ENCODE assay signal across 1 cellular context in the genomic region with DNA sequence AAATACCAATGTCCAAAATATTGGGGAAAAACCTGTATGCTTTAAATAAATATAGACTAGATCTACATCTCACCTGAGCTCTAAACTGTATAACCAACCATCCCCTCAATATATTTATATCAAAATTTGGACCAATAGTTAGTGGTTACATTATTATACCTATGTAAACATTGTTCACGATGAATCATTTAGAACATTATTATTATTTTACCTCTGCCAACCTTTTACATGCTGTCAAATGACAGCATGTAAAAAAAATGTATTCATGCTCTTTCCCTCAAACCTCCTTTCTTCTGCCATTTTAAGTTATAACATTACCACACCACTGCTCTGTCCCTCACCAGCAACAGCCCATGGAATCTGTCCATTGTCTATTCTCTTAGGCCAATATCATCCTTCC.
TF ChIP-seq lines count a peak whose summit lies in the region.

No MANE protein-coding gene starts in this region.

TF ChIP-seq in H1, 55 proteins besides CTCF, POLR2A, EP300 and RAD21:
- no peak for TF ChIP-seq CBX5 (IDR thresholded peaks at IDR 0.05; ENCODE audit: low read depth, low read length)
- TF ChIP-seq RFX5 (IDR thresholded peaks at IDR 0.05; ENCODE audit: borderline replicate concordance, low read depth, low read length) = no peak
- TF ChIP-seq SRF (IDR thresholded peaks at IDR 0.05; ENCODE audit: low read depth, low read length) = no peak
- no peak for TF ChIP-seq CREB1 (IDR thresholded peaks at IDR 0.05)
- TF ChIP-seq BCL11A (IDR thresholded peaks at IDR 0.05; ENCODE audit: low read depth in 2 of 2, low read length in 2 of 2) = no peak
- no peak for TF ChIP-seq HDAC2 (IDR thresholded peaks at IDR 0.05; ENCODE audit: borderline replicate concordance in 1 of 2, low read depth in 2 of 2, low read length in 2 of 2)
- TF ChIP-seq, protein P1, sequence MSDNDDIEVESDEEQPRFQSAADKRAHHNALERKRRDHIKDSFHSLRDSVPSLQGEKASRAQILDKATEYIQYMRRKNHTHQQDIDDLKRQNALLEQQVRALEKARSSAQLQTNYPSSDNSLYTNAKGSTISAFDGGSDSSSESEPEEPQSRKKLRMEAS (IDR thresholded peaks at IDR 0.05) = no peak
- TF ChIP-seq GTF2F1 (IDR thresholded peaks at IDR 0.05; ENCODE audit: borderline replicate concordance, low read depth, low read length) = no peak
- no peak for TF ChIP-seq RXRA (IDR thresholded peaks at IDR 0.05; ENCODE audit: insufficient read depth, low read depth, low read length)
- TF ChIP-seq JUN (IDR thresholded peaks at IDR 0.05; ENCODE audit: low read depth, low read length) = no peak
- TF ChIP-seq, protein P2, sequence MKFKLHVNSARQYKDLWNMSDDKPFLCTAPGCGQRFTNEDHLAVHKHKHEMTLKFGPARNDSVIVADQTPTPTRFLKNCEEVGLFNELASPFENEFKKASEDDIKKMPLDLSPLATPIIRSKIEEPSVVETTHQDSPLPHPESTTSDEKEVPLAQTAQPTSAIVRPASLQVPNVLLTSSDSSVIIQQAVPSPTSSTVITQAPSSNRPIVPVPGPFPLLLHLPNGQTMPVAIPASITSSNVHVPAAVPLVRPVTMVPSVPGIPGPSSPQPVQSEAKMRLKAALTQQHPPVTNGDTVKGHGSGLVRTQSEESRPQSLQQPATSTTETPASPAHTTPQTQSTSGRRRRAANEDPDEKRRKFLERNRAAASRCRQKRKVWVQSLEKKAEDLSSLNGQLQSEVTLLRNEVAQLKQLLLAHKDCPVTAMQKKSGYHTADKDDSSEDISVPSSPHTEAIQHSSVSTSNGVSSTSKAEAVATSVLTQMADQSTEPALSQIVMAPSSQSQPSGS (IDR thresholded peaks at IDR 0.05; ENCODE audit: low read length) = no peak
- no peak for TF ChIP-seq TAF1 (IDR thresholded peaks at IDR 0.05; ENCODE audit: low read depth, low read length)
TF ChIP-seq in H1: peak in this region for 0.
